ENCODE assay signal across 40 cellular contexts in genomic region chr3:159058859-159059258, GRCh38. TPM values are rescaled to one million over a fixed set of nuclear protein-coding genes. Genes with fewer than 3 reads are reported as not detected.
"Had no signal": no experiment of that assay in that cellular context is flagged by ENCODE, and none has a peak within 500 bp of the region (broad histone marks: within the 10 kb centered on the region; RNA-seq: fewer than 3 reads in every experiment).

No MANE protein-coding gene starts in this region.

- H3K36me3 Mint-ChIP-seq: activated CD4-positive, alpha-beta memory T cell treated with anti-CD3 and anti-CD28 coated beads for 36 hours; activated naive CD4-positive, alpha-beta T cell treated with anti-CD3 and anti-CD28 coated beads, Interleukin-2, amount 50 U/mL, for 72 hours; activated naive CD8-positive, alpha-beta T cell treated with anti-CD3 and anti-CD28 coated beads for 36 hours; brain had no signal

- DNase-seq: activated CD4-positive, alpha-beta memory T cell treated with anti-CD3 and anti-CD28 coated beads for 36 hours; activated CD4-positive, alpha-beta T cell treated with anti-CD3 and anti-CD28 coated beads for 1 hour; activated CD4-positive, alpha-beta T cell treated with anti-CD3 and anti-CD28 coated beads for 36 hours; activated CD4-positive, alpha-beta T cell treated with anti-CD3 and anti-CD28 coated beads for 48 hours; activated CD4-positive, alpha-beta T cell treated with anti-CD3 and anti-CD28 coated beads, Interleukin-2, amount 50 U/mL, for 1 hour; activated CD4-positive, alpha-beta T cell treated with anti-CD3 and anti-CD28 coated beads, Interleukin-2, amount 50 U/mL, for 4 hours; activated CD4-positive, CD25-positive, alpha-beta regulatory T cell; activated CD8-positive, alpha-beta memory T cell treated with anti-CD3 and anti-CD28 coated beads, Interleukin-2, amount 50 U/mL, for 4 hours; activated CD8-positive, alpha-beta T cell treated with anti-CD3 and anti-CD28 coated beads for 36 hours; activated effector memory CD4-positive, alpha-beta T cell treated with anti-CD3 and anti-CD28 coated beads, Interleukin-2, amount 50 U/mL, for 16 hours; activated gamma-delta T cell treated with Interleukin-2 at 50 U/mL for 16 hours; activated naive CD4-positive, alpha-beta T cell; activated naive CD4-positive, alpha-beta T cell treated with anti-CD3 and anti-CD28 coated beads for 36 hours; activated naive CD4-positive, alpha-beta T cell treated with anti-CD3 and anti-CD28 coated beads, Interleukin-2, amount 50 U/mL, for 16 hours; activated naive CD8-positive, alpha-beta T cell treated with anti-CD3 and anti-CD28 coated beads for 36 hours; activated T-cell treated with anti-CD3 and anti-CD28 coated beads for 4 hours; activated T-cell treated with anti-CD3 and anti-CD28 coated beads, Interleukin-2, amount 50 U/mL, for 1 hour; activated T-cell treated with anti-CD3 and anti-CD28 coated beads, Interleukin-2, amount 50 U/mL, for 4 hours; activated T-cell treated with anti-CD3 and anti-CD28 coated beads, Interleukin-2, amount 50 U/mL, for 72 hours; adrenal gland; amniotic stem cell; aorta; caudate nucleus; cerebellar nuclear complex; colonic mucosa; T-helper 2 cell; T-helper 9 cell had no signal

- H3K4me3 Mint-ChIP-seq: activated CD4-positive, alpha-beta memory T cell treated with anti-CD3 and anti-CD28 coated beads for 36 hours; activated CD4-positive, alpha-beta T cell treated with anti-CD3 and anti-CD28 coated beads for 36 hours; activated CD8-positive, alpha-beta T cell treated with anti-CD3 and anti-CD28 coated beads for 36 hours; activated naive CD4-positive, alpha-beta T cell treated with anti-CD3 and anti-CD28 coated beads for 36 hours; activated naive CD8-positive, alpha-beta T cell treated with anti-CD3 and anti-CD28 coated beads for 36 hours; activated T-cell treated with anti-CD3 and anti-CD28 coated beads, Interleukin-2, amount 50 U/mL, for 4 hours; activated T-cell treated with anti-CD3 and anti-CD28 coated beads, Interleukin-2, amount 50 U/mL, for 72 hours; activated T-helper 1 cell treated with anti-CD3 and anti-CD28 coated beads, Interleukin-12 subunit alpha, Interleukin-12 subunit beta, Interleukin-2, Interleukin-4 antibody, amounts not matched to agents 30 ng/mL and 10 ng/mL and 1 ng/mL, durations not matched to agents 14 hours and 24 hours and 36 hours; activated T-helper 17 cell treated with anti-CD3 and anti-CD28 coated beads, Interleukin-2, amount 50 U/mL, for 72 hours; brain; central memory CD8-positive, alpha-beta T cell; T-helper 1 cell treated with Interleukin-12 subunit alpha and Interleukin-12 subunit beta and Interleukin-4 antibody, amounts not matched to agents 30 μg/mL and 1 μg/mL, for 36 hours; T-helper 2 cell treated with Interferon-gamma antibody and Interleukin-4, amounts not matched to agents 5 μg/mL and 100 μg/mL, for 36 hours had no signal

- ATAC-seq: activated CD4-positive, alpha-beta T cell treated with anti-CD3 and anti-CD28 coated beads for 36 hours; activated CD4-positive, CD25-positive, alpha-beta regulatory T cell treated with anti-CD3 and anti-CD28 coated beads, Interleukin-2, amount 50 U/mL, for 24 hours; activated CD8-positive, alpha-beta T cell treated with anti-CD3 and anti-CD28 coated beads for 36 hours; activated naive CD4-positive, alpha-beta T cell treated with anti-CD3 and anti-CD28 coated beads, Interleukin-2, amount 50 U/mL, for 72 hours; activated T-cell treated with anti-CD3 and anti-CD28 coated beads, Interleukin-2, amount 50 U/mL, for 4 hours; activated T-cell treated with anti-CD3 and anti-CD28 coated beads, Interleukin-2, amount 50 U/mL, for 72 hours; activated T-helper 17 cell treated with anti-CD3 and anti-CD28 coated beads, Interleukin-2, amount 50 U/mL, for 72 hours had no signal

- H3K27ac ChIP-seq: adrenal gland, cardiac muscle cell, colonic mucosa, VCaP had no signal

- H3K27me3 ChIP-seq: adrenal gland, cardiac muscle cell, colonic mucosa had no signal

- H3K36me3 ChIP-seq: adrenal gland, cardiac muscle cell, colonic mucosa had no signal

- H3K27ac Mint-ChIP-seq: activated CD4-positive, alpha-beta memory T cell treated with anti-CD3 and anti-CD28 coated beads for 36 hours; activated CD4-positive, alpha-beta T cell treated with anti-CD3 and anti-CD28 coated beads for 36 hours; activated CD8-positive, alpha-beta T cell treated with anti-CD3 and anti-CD28 coated beads for 36 hours; activated naive CD4-positive, alpha-beta T cell treated with anti-CD3 and anti-CD28 coated beads for 36 hours; activated naive CD4-positive, alpha-beta T cell treated with anti-CD3 and anti-CD28 coated beads, Interleukin-2, amount 50 U/mL, for 72 hours; activated naive CD8-positive, alpha-beta T cell treated with anti-CD3 and anti-CD28 coated beads for 36 hours; activated T-cell treated with anti-CD3 and anti-CD28 coated beads, Interleukin-2, amount 50 U/mL, for 72 hours; activated T-helper 1 cell treated with anti-CD3 and anti-CD28 coated beads, Interleukin-12 subunit alpha, Interleukin-12 subunit beta, Interleukin-2, Interleukin-4 antibody, amounts not matched to agents 30 ng/mL and 10 ng/mL and 1 ng/mL, durations not matched to agents 14 hours and 24 hours and 36 hours; activated T-helper 17 cell treated with anti-CD3 and anti-CD28 coated beads, Interleukin-2, amount 50 U/mL, for 72 hours; brain; T-helper 1 cell treated with Interleukin-12 subunit alpha and Interleukin-12 subunit beta and Interleukin-4 antibody, amounts not matched to agents 30 μg/mL and 1 μg/mL, for 36 hours; T-helper 2 cell treated with Interferon-gamma antibody and Interleukin-4, amounts not matched to agents 5 μg/mL and 100 μg/mL, for 36 hours had no signal

- H3K9me3 ChIP-seq: adrenal gland, colonic mucosa had no signal

- H3K4me1 ChIP-seq: adrenal gland, colonic mucosa had no signal

- H3K27me3 Mint-ChIP-seq: activated CD4-positive, alpha-beta memory T cell treated with anti-CD3 and anti-CD28 coated beads for 36 hours; activated CD4-positive, alpha-beta T cell treated with anti-CD3 and anti-CD28 coated beads for 36 hours; activated CD8-positive, alpha-beta T cell treated with anti-CD3 and anti-CD28 coated beads for 36 hours; activated naive CD8-positive, alpha-beta T cell treated with anti-CD3 and anti-CD28 coated beads for 36 hours; activated T-helper 17 cell treated with anti-CD3 and anti-CD28 coated beads, Interleukin-2, amount 50 U/mL, for 72 hours; brain; central memory CD8-positive, alpha-beta T cell had no signal

- H3K9me3 Mint-ChIP-seq: activated CD4-positive, alpha-beta memory T cell treated with anti-CD3 and anti-CD28 coated beads for 36 hours; activated CD8-positive, alpha-beta T cell treated with anti-CD3 and anti-CD28 coated beads for 36 hours; activated T-helper 1 cell treated with anti-CD3 and anti-CD28 coated beads, Interleukin-12 subunit alpha, Interleukin-12 subunit beta, Interleukin-2, Interleukin-4 antibody, amounts not matched to agents 30 ng/mL and 10 ng/mL and 1 ng/mL, durations not matched to agents 14 hours and 24 hours and 36 hours; brain; T-helper 1 cell treated with Interleukin-12 subunit alpha and Interleukin-12 subunit beta and Interleukin-4 antibody, amounts not matched to agents 30 μg/mL and 1 μg/mL, for 36 hours; T-helper 2 cell treated with Interferon-gamma antibody and Interleukin-4, amounts not matched to agents 5 μg/mL and 100 μg/mL, for 36 hours had no signal

- H3K4me1 Mint-ChIP-seq: activated CD4-positive, alpha-beta T cell treated with anti-CD3 and anti-CD28 coated beads for 36 hours; activated naive CD8-positive, alpha-beta T cell treated with anti-CD3 and anti-CD28 coated beads for 36 hours; activated T-helper 17 cell treated with anti-CD3 and anti-CD28 coated beads, Interleukin-2, amount 50 U/mL, for 72 hours; brain; central memory CD8-positive, alpha-beta T cell had no signal

- H3K4me3 ChIP-seq: adrenal gland, cardiac muscle cell, colonic mucosa had no signal

RNA-seq across cellular contexts. Expression of gene IQCJ, which starts 10.3 kb away (rescaled TPM):
- total RNA-seq: activated CD4-positive, alpha-beta memory T cell treated with anti-CD3 and anti-CD28 coated beads for 36 hours; activated CD4-positive, alpha-beta T cell treated with anti-CD3 and anti-CD28 coated beads for 36 hours; activated CD8-positive, alpha-beta memory T cell treated with anti-CD3 and anti-CD28 coated beads for 36 hours; activated CD8-positive, alpha-beta T cell treated with anti-CD3 and anti-CD28 coated beads for 36 hours; activated naive CD4-positive, alpha-beta T cell treated with anti-CD3 and anti-CD28 coated beads for 36 hours; activated naive CD4-positive, alpha-beta T cell treated with anti-CD3 and anti-CD28 coated beads, Interleukin-2, amount 50 U/mL, for 72 hours; activated naive CD8-positive, alpha-beta T cell treated with anti-CD3 and anti-CD28 coated beads for 36 hours; activated T-cell treated with anti-CD3 and anti-CD28 coated beads, Interleukin-2, amount 50 U/mL, for 4 hours; activated T-cell treated with anti-CD3 and anti-CD28 coated beads, Interleukin-2, amount 50 U/mL, for 72 hours; activated T-helper 1 cell treated with anti-CD3 and anti-CD28 coated beads, Interleukin-12 subunit alpha, Interleukin-12 subunit beta, Interleukin-2, Interleukin-4 antibody, amounts not matched to agents 30 ng/mL and 10 ng/mL and 1 ng/mL, durations not matched to agents 14 hours and 24 hours and 36 hours; bronchial epithelial cell; chondrocyte; colonic mucosa had no signal
- polyA plus RNA-seq: adrenal gland, aorta had no signal
